Comparison of ENCODE assay signal across 1 cellular context in genomic region chr4:182242260-182242659, GRCh38. TPM values are rescaled to one million over a fixed set of nuclear protein-coding genes. Genes with fewer than 3 reads are reported as not detected.
"Had no signal": no experiment of that assay in that cellular context is flagged by ENCODE, and none has a peak within 500 bp of the region (broad histone marks: within the 10 kb centered on the region; RNA-seq: fewer than 3 reads in every experiment).

No MANE protein-coding gene starts in this region.

RNA-seq across cellular contexts. Expression of gene TENM3, which starts 0.9 kb away (rescaled TPM):
- total RNA-seq: OCI-LY7 had no signal
